ENCODE assay signal across 6 cellular contexts in the genomic region with DNA sequence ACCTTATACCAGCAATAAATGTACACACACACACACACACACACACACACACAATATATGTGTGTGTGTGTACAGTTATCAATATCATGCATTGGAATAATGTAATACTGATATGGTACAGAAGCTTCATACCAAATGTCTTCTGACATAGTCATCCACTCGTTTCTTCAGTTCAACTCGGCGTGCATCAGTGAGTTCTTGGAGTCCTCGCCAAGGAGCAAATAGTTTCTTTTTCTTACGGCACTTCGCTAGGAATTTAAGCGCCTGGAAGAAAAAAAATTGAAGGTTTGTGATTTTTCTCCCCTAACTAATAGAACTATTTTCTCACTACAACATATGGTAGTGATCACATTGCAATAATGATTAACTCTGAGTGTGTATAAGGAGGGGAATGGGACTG.
"Had no signal": no experiment of that assay in that cellular context is flagged by ENCODE, and none has a peak within 500 bp of the region (broad histone marks: within the 10 kb centered on the region; RNA-seq: fewer than 3 reads in every experiment).

No MANE protein-coding gene starts in this region.

- DNase-seq: GM23248, GOT3, H9, HCEC 1CT, IMR-90 had no signal

- H3K27ac ChIP-seq: GM23248 had no signal

- H3K4me3 ChIP-seq: GM23248, K562 had no signal

- H3K4me3 Mint-ChIP-seq: H9 had no signal

- H3K4me1 Mint-ChIP-seq: H9 had no signal

- H3K9me3 Mint-ChIP-seq: H9 had no signal

- H3K27ac Mint-ChIP-seq: H9 had no signal

- ATAC-seq: K562 had no signal
